Comparison of ENCODE assay signal across 28 cellular contexts in genomic region chr3:195164573-195165263, GRCh38.
DNase-seq lines count a peak whose midpoint lies in the region; ATAC-seq and TF ChIP-seq lines count a peak whose summit lies in the region.
"Had no signal": no experiment of that assay in that cellular context is flagged by ENCODE, and none has a peak within 500 bp of the region (broad histone marks: within the 10 kb centered on the region; RNA-seq: fewer than 3 reads in every experiment).

No MANE protein-coding gene starts in this region.

- CTCF ChIA-PET in CD8-positive, alpha-beta memory T cell (lab: Charles Lee): no interaction called here
- CTCF ChIA-PET in Panc1 (lab: Charles Lee): no interaction called here

- peak overlapping the region in 1 of 2 experiments; percentile 23 for H3K18ac ChIP-seq in mesenchymal stem cell (ENCODE audit: low read depth in 1 of 2, low read length in 2 of 2)

- H3K4me1 ChIP-seq in CD8-positive, alpha-beta memory T cell (ENCODE audit: insufficient read depth, low read length): peaks cover 15% of the 10 kb centered on the region
- H3K4me1 ChIP-seq in Panc1 (ENCODE audit: control insufficient read depth, insufficient read depth, low read length) (peaks cover 7% of the 10 kb centered on the region; the same call in 1 of the 2 replicates), mesenchymal stem cell (ENCODE audit: control insufficient read depth, insufficient read depth, low read depth, low read length) (peaks cover 6% of the 10 kb centered on the region)
- H3K4me1 ChIP-seq: colonic mucosa had no signal

- no peak overlapping the region for H2AFZ ChIP-seq in mesenchymal stem cell (ENCODE audit: low read depth, low read length)
- H2AFZ ChIP-seq: hepatocyte, PC-9 had no signal

- POLR2A ChIA-PET in CD8-positive, alpha-beta memory T cell (lab: Charles Lee): no interaction called here
- POLR2A ChIA-PET in Panc1 (lab: Charles Lee): no interaction called here

- no peaks in the 10 kb centered on the region for H3K9me3 ChIP-seq in CD8-positive, alpha-beta memory T cell (ENCODE audit: low read length)
- H3K9me3 ChIP-seq in Panc1 (ENCODE audit: control insufficient read depth, insufficient read depth, low read depth, low read length): no peaks in the 10 kb centered on the region
- H3K9me3 ChIP-seq in mesenchymal stem cell (ENCODE audit: control insufficient read depth, low read length): no peaks in the 10 kb centered on the region
- H3K9me3 ChIP-seq: colonic mucosa, stomach, upper lobe of left lung had no signal

- no peak overlapping the region for H2BK15ac ChIP-seq in mesenchymal stem cell (ENCODE audit: low read depth, poor library complexity, severe bottlenecking)

- peak overlapping the region; percentile 11 to 35 for H3K4ac ChIP-seq in mesenchymal stem cell (ENCODE audit: low read depth in 1 of 2, low read length in 2 of 2)

- peaks cover 8% of the 10 kb centered on the region for H3K79me1 ChIP-seq in mesenchymal stem cell (replicated peaks; ENCODE audit: low read length, poor library complexity, severe bottlenecking)

- H4K8ac ChIP-seq in mesenchymal stem cell (ENCODE audit: low read length): peak overlapping the region; percentile 8

- H3K27ac ChIP-seq in CD8-positive, alpha-beta memory T cell (ENCODE audit: low read depth, low read length): peak overlapping the region; percentile 28
- H3K27ac ChIP-seq in Panc1 (ENCODE audit: low read length) (no peak overlapping the region), mesenchymal stem cell (ENCODE audit: low read length, poor library complexity, severe bottlenecking) (no peak overlapping the region)
- H3K27ac ChIP-seq: 22Rv1, colonic mucosa, epithelial cell of prostate, hepatocyte, PC-9, stomach had no signal

- peaks cover 26 to 31% (median 27%) of the 10 kb centered on the region in 3 donors for H3K4me1 Mint-ChIP-seq in CD8-positive, alpha-beta memory T cell

- in situ Hi-C loops in Panc1 (cut with HindIII; ENCODE audit: low pct_unique_long_range_greater_than_20kb, low sequenced_read_pairs): no loop called here

- no peak overlapping the region for H3K14ac ChIP-seq in mesenchymal stem cell (ENCODE audit: low read length in 2 of 2)

- H3K27me3 Mint-ChIP-seq in CD8-positive, alpha-beta memory T cell: peaks cover 0 to 2% of the 10 kb centered on the region in 2 donors
- H3K27me3 Mint-ChIP-seq: activated B cell treated with CpG ODN at 0.5 μM for 24 hours; activated naive CD8-positive, alpha-beta T cell; brain had no signal

- ATAC-seq in Panc1: peak; percentile 31; the same call in 1 of the 2 replicates
- no peak for ATAC-seq in GM21786 (IDR thresholded peaks at IDR 0.05; ENCODE audit: unreplicated experiment)
- ATAC-seq: activated CD8-positive, alpha-beta T cell treated with anti-CD3 and anti-CD28 coated beads, Interleukin-2, amount 10 ng/mL, durations not matched to agents 7 days and 5 days; activated T-cell treated with anti-CD3 and anti-CD28 coated beads, Interleukin-2, amount 50 U/mL, for 4 hours; natural killer cell had no signal

- no peak overlapping the region for H2BK5ac ChIP-seq in mesenchymal stem cell (ENCODE audit: low read depth, low read length, poor library complexity, severe bottlenecking)

- H4K91ac ChIP-seq in mesenchymal stem cell (ENCODE audit: low read length): no peak overlapping the region

- TF ChIP-seq CTCF in Panc1 (IDR thresholded peaks at IDR 0.05): no peak

- H3K23ac ChIP-seq in mesenchymal stem cell (ENCODE audit: low read length in 2 of 2): no peak overlapping the region

- intact Hi-C loops in Panc1 (cut with micrococcal nuclease; ENCODE audit: unreplicated experiment): no loop called here

- peak overlapping the region in 1 of 2 experiments; percentile 27 for H2BK12ac ChIP-seq in mesenchymal stem cell (ENCODE audit: low read length in 2 of 2)

- no peaks in the 10 kb centered on the region for H3K9me3 Mint-ChIP-seq in CD8-positive, alpha-beta memory T cell
- H3K9me3 Mint-ChIP-seq: activated B cell treated with CpG ODN at 0.5 μM for 24 hours; activated T-cell treated with anti-CD3 and anti-CD28 coated beads, Interleukin-2, amount 50 U/mL, for 4 hours; natural killer cell had no signal

- no peak overlapping the region for H3K4me3 Mint-ChIP-seq in CD8-positive, alpha-beta memory T cell
- H3K4me3 Mint-ChIP-seq: activated B cell treated with CpG ODN at 0.5 μM for 24 hours; activated CD8-positive, alpha-beta T cell treated with anti-CD3 and anti-CD28 coated beads, Interleukin-2, amount 10 ng/mL, durations not matched to agents 7 days and 5 days; activated naive CD8-positive, alpha-beta T cell; activated T-cell treated with anti-CD3 and anti-CD28 coated beads, Interleukin-2, amount 50 U/mL, for 4 hours; brain; natural killer cell had no signal

- H3K9ac ChIP-seq in mesenchymal stem cell (ENCODE audit: low read length): no peak overlapping the region

- no peaks in the 10 kb centered on the region for H3K36me3 ChIP-seq in CD8-positive, alpha-beta memory T cell (ENCODE audit: insufficient read depth, low read length)
- H3K36me3 ChIP-seq in Panc1 (ENCODE audit: control insufficient read depth, insufficient read depth, low read length): no peaks in the 10 kb centered on the region
- peaks cover 0 to 2% of the 10 kb centered on the region in 2 experiments for H3K36me3 ChIP-seq in mesenchymal stem cell (ENCODE audit: control insufficient read depth in 1 of 2, insufficient read depth in 2 of 2, low read depth in 1 of 2, low read length in 2 of 2)
- H3K36me3 ChIP-seq: colonic mucosa, stomach, upper lobe of left lung had no signal

- BruUV-seq in Panc1 (replicated peaks; lab: Mats Ljungman, UMichigan): no TSS peak

- peaks cover 0 to 2% (median 0%) of the 10 kb centered on the region in 3 donors for H3K36me3 Mint-ChIP-seq in CD8-positive, alpha-beta memory T cell
- H3K36me3 Mint-ChIP-seq: activated naive CD8-positive, alpha-beta T cell; brain; natural killer cell had no signal

- no peak overlapping the region for H2BK120ac ChIP-seq in mesenchymal stem cell (ENCODE audit: low read depth, low read length)

- no peaks in the 10 kb centered on the region for H3K27me3 ChIP-seq in CD8-positive, alpha-beta memory T cell (ENCODE audit: insufficient read depth, low read length, poor library complexity, severe bottlenecking)
- H3K27me3 ChIP-seq in Panc1 (ENCODE audit: control insufficient read depth, insufficient read depth, low read length) (no peaks in the 10 kb centered on the region), mesenchymal stem cell (ENCODE audit: control insufficient read depth in 1 of 2, insufficient read depth in 1 of 2, low read length in 2 of 2) (no peaks in the 10 kb centered on the region)
- H3K27me3 ChIP-seq: colonic mucosa, hepatocyte, stomach, upper lobe of left lung had no signal

- 87% methylated on average over 6 of the region's 6 CpGs for WGBS in mesenchymal stem cell

- no peak overlapping the region for H3K4me2 ChIP-seq in mesenchymal stem cell (ENCODE audit: low read length, poor library complexity, severe bottlenecking)
- H3K4me2 ChIP-seq: hepatocyte, PC-9 had no signal

- H3K4me3 ChIP-seq in CD8-positive, alpha-beta memory T cell (ENCODE audit: low read length): no peak overlapping the region
- H3K4me3 ChIP-seq in Panc1 (ENCODE audit: low read depth in 2 of 2, low read length in 2 of 2) (no peak overlapping the region), mesenchymal stem cell (ENCODE audit: insufficient read depth in 1 of 2, low read depth in 1 of 2, low read length in 2 of 2) (no peak overlapping the region)
- H3K4me3 ChIP-seq: colonic mucosa, hepatocyte, PC-9, stomach, upper lobe of left lung had no signal

- H2AK5ac ChIP-seq in mesenchymal stem cell (ENCODE audit: low read length, severe bottlenecking): no peak overlapping the region

- peak overlapping the region in 2 of 8 donors; percentile 48 to 78 for H3K27ac Mint-ChIP-seq in CD8-positive, alpha-beta memory T cell
- H3K27ac Mint-ChIP-seq: activated B cell treated with CpG ODN at 0.5 μM for 24 hours; activated CD8-positive, alpha-beta T cell treated with anti-CD3 and anti-CD28 coated beads, Interleukin-2, amount 10 ng/mL, durations not matched to agents 7 days and 5 days; activated naive CD8-positive, alpha-beta T cell; progenitor cell of endocrine pancreas had no signal

- DNase-seq in DMS153 (lab: John Stamatoyannopoulos, UW): peak; percentile 40
- no peak for DNase-seq in DMS153 treated with DMSO at 0.1 percent for 48 hours (lab: John Stamatoyannopoulos, UW; ENCODE audit: unreplicated experiment)
- DNase-seq in CD8-positive, alpha-beta memory T cell: no peak
- DNase-seq in Panc1 (ENCODE audit: low read depth, low spot score): no peak
- DNase-seq in mesenchymal stem cell: no peak
- DNase-seq in superior temporal gyrus (ENCODE audit: extremely low spot score): no peak
- DNase-seq in nucleus accumbens (lab: John Stamatoyannopoulos, UW): no peak
- DNase-seq: activated B cell treated with CpG ODN at 0.5 μM for 24 hours; activated CD8-positive, alpha-beta T cell treated with anti-CD3 and anti-CD28 coated beads, Interleukin-2, amount 10 ng/mL, durations not matched to agents 7 days and 5 days; activated T-cell treated with anti-CD3 and anti-CD28 coated beads, Interleukin-2, amount 50 U/mL, for 4 hours; colonic mucosa; DMS79; foreskin fibroblast; mammary epithelial cell; natural killer cell; NCI-H1092; NCI-H526; PC-9; stimulated activated CD4-positive, alpha-beta T cell treated with anti-CD3 and anti-CD28 coated beads, Interleukin-2, amount 100 ng/mL, for 24 hours; stomach; upper lobe of left lung had no signal
